Comparison of ENCODE assay signal across 8 cellular contexts in the genomic region with DNA sequence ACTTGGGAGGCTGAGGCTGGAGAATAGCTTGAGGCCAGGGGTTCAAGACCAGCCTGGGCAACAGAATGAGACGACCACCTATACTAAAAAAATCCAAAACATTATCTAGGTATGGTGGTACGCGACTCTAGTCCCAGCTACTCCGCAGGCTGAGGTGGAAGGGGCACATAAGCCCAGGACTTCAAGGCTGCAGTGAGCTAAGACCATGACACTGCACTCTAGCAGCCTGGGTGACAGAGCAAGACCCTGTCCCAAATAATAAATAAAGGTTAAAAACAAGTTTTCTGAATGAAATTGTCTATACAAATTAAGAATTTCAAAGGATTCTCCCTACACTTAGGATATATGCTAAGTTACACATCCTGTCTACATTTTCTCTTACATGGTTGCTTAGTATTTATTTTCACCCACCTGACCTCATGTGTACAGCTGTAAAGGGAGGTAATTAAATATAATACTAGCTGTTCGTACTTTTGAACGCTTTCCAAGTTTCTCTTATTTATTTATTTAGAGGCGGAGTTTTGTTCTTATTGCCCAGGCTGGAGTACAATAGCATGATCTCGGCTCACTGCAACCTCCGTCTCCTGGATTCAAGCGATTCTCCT. TPM values are rescaled to one million over a fixed set of nuclear protein-coding genes. Genes with fewer than 3 reads are reported as not detected.
DNase-seq lines count a peak whose midpoint lies in the region; ATAC-seq, FAIRE-seq and TF ChIP-seq lines count a peak whose summit lies in the region.

No MANE protein-coding gene starts in this region.

- H3K9me1 ChIP-seq in endothelial cell of umbilical vein (replicated peaks; ENCODE audit: control insufficient read depth, extremely low read depth, insufficient read depth, low read length), result no peaks in the 10 kb centered on the region

- no peak overlapping the region for H3K23ac ChIP-seq in trophoblast cell (ENCODE audit: low read length)

- TF ChIP-seq POLR2A in HCT116 (IDR thresholded peaks at IDR 0.05; ENCODE audit: borderline replicate concordance, extremely low read depth, insufficient read depth, insufficient read length), result no peak
- TF ChIP-seq POLR2A in endothelial cell of umbilical vein (IDR thresholded peaks at IDR 0.05; ENCODE audit: low read depth, low read length), result no peak

- peak overlapping the region; percentile 88 for H3K4me2 ChIP-seq in HCT116 (ENCODE audit: low read length)
- peak overlapping the region; percentile 93 for H3K4me2 ChIP-seq in endothelial cell of umbilical vein (ENCODE audit: insufficient read depth, low read length)
- H3K4me2 ChIP-seq in trophoblast cell (ENCODE audit: low read length), result no peak overlapping the region

- POLR2A ChIA-PET in HCT116 (lab: Charles Lee) (interaction anchor here (0.6 kb wide), 1 partner anchor 13 kb away, joined by 3 read pairs; no protein-coding TSS in a partner anchor), endothelial cell of umbilical vein (lab: Charles Lee) (interaction anchor here (1.0 kb wide), 2 partner anchors 20 to 45 kb away, joined by 3 to 4 read pairs; no protein-coding TSS in a partner anchor)

- H4K12ac ChIP-seq in trophoblast cell (ENCODE audit: low read depth, low read length), result no peak overlapping the region

- no peaks in the 10 kb centered on the region for H3K36me3 ChIP-seq in HCT116 (ENCODE audit: control insufficient read depth in 1 of 2, insufficient read depth in 2 of 2, low read length in 2 of 2)
- no peaks in the 10 kb centered on the region for H3K36me3 ChIP-seq in endothelial cell of umbilical vein (ENCODE audit: control insufficient read depth in 2 of 2, extremely low read depth in 1 of 2, insufficient read depth in 2 of 2, low read length in 2 of 2)
- no peaks in the 10 kb centered on the region for H3K36me3 ChIP-seq in trophoblast cell (ENCODE audit: control insufficient read depth in 1 of 2, insufficient read depth in 2 of 2, low read length in 2 of 2)

- TF ChIP-seq CTCF in HCT116 (IDR thresholded peaks at IDR 0.05 in 2 of 3, conservative IDR thresholded peaks at IDR 0.05 in 1 of 3; ENCODE audit: borderline replicate concordance in 1 of 3, insufficient read depth in 1 of 3, low read depth in 2 of 3, low read length in 2 of 3) (no peak), endothelial cell of umbilical vein (IDR thresholded peaks at IDR 0.05; ENCODE audit: extremely low read depth in 1 of 2, insufficient read depth in 1 of 2, low read depth in 1 of 2, low read length in 2 of 2) (no peak), retinal pigment epithelial cell (conservative IDR thresholded peaks at IDR 0.05; ENCODE audit: low read depth, low read length) (no peak)

- H2BK5ac ChIP-seq in trophoblast cell (ENCODE audit: low read depth, low read length, poor library complexity), result no peak overlapping the region

- peak; percentile 37 for FAIRE-seq in endothelial cell of umbilical vein (lab: Jason Lieb, UNC)

- no peak for DNase-seq in HCT116 (ENCODE audit: low read depth, low spot score)
- peak; percentile 74 for DNase-seq in NCI-H748 treated with DMSO at 0.1 percent for 48 hours (lab: John Stamatoyannopoulos, UW)
- peak; percentile 51 for DNase-seq in endothelial cell of umbilical vein (ENCODE audit: low read depth, low spot score)
- no peak for DNase-seq in retinal pigment epithelial cell (ENCODE audit: low read depth)
- DNase-seq in activated CD8-positive, alpha-beta memory T cell treated with anti-CD3 and anti-CD28 coated beads, Interleukin-2, amount 50 U/mL, for 4 hours, result no peak
- DNase-seq in trophoblast cell, result no peak

- no peak overlapping the region for H2BK12ac ChIP-seq in trophoblast cell (ENCODE audit: low read length)

- H3K4me1 ChIP-seq in HCT116 (ENCODE audit: control insufficient read depth in 1 of 2, insufficient read depth in 2 of 2, low read length in 2 of 2) (peaks cover 4 to 13% of the 10 kb centered on the region in 2 experiments; a peak in 3 of 4 replicates), endothelial cell of umbilical vein (ENCODE audit: control insufficient read depth, extremely low read depth, insufficient read depth, low read length) (peaks cover 24% of the 10 kb centered on the region), trophoblast cell (ENCODE audit: control insufficient read depth in 1 of 2, insufficient read depth in 2 of 2, low read length in 2 of 2) (peaks cover 0 to 3% of the 10 kb centered on the region in 2 experiments)

- H3K79me2 ChIP-seq in HCT116 (ENCODE audit: insufficient read depth, low read length) (peaks cover 22% of the 10 kb centered on the region), endothelial cell of umbilical vein (ENCODE audit: control insufficient read depth, insufficient read depth, low read length) (peaks cover 16% of the 10 kb centered on the region), trophoblast cell (ENCODE audit: control insufficient read depth, insufficient read depth, low read length, poor library complexity) (peaks cover 5% of the 10 kb centered on the region)

- no peak overlapping the region for H3K14ac ChIP-seq in trophoblast cell (ENCODE audit: low read length)

- no peak overlapping the region for H2BK120ac ChIP-seq in trophoblast cell (ENCODE audit: insufficient read depth, low read length, poor library complexity)

- no peak overlapping the region for H4K8ac ChIP-seq in trophoblast cell (ENCODE audit: low read depth, low read length)

- no peak for TF ChIP-seq RAD21 in HCT116 (IDR thresholded peaks at IDR 0.05; ENCODE audit: low read depth)

- CTCF ChIA-PET in HCT116 (lab: Charles Lee), result interaction anchor here (1.2 kb wide), 1 partner anchor 45 kb away, joined by 3 read pairs; no protein-coding TSS in a partner anchor
- CTCF ChIA-PET in endothelial cell of umbilical vein (lab: Charles Lee), result interaction anchor here (1.1 to 5.5 kb wide), 3 partner anchors 22 to 48 kb away, joined by 3 to 35 read pairs (median 16); a partner anchor contains a TSS

- ATAC-seq in HCT116 (no peak), GM18861 (IDR thresholded peaks at IDR 0.05; ENCODE audit: unreplicated experiment) (no peak), HG03039 (IDR thresholded peaks at IDR 0.05; ENCODE audit: unreplicated experiment) (no peak)

- H3K9me2 ChIP-seq in HCT116 (ENCODE audit: insufficient read depth), result no peaks in the 10 kb centered on the region

- no peak overlapping the region for H3K18ac ChIP-seq in trophoblast cell (ENCODE audit: low read length)

- RAD21 ChIA-PET in HCT116 (lab: Charles Lee; ENCODE audit: low non-redundant PET in 1 of 2, low total read pairs in 2 of 2, uncharacterized antibody in 2 of 2, unreplicated experiment in 2 of 2), result no interaction called here

- H2AFZ ChIP-seq in HCT116 (ENCODE audit: low read depth, low read length, poor library complexity, severe bottlenecking) (no peak overlapping the region), endothelial cell of umbilical vein (ENCODE audit: low read depth, low read length) (peak overlapping the region; percentile 79), trophoblast cell (ENCODE audit: insufficient read depth, low read length, poor library complexity) (no peak overlapping the region)

- H2AK5ac ChIP-seq in trophoblast cell (ENCODE audit: low read length), result no peak overlapping the region

- dilution Hi-C loops in endothelial cell of umbilical vein (cut with MboI; ENCODE audit: extremely low pct_ligation_motif_present, low sequenced_read_pairs), result no loop called here

- WGBS in trophoblast cell (ENCODE audit: extremely low coverage, insufficient coverage, insufficient read length), result no CpG with 5 or more reads among the region's 10 CpGs

- H3K27me3 ChIP-seq in HCT116 (ENCODE audit: insufficient read depth, low read length), result no peaks in the 10 kb centered on the region
- H3K27me3 ChIP-seq in endothelial cell of umbilical vein (ENCODE audit: control insufficient read depth in 2 of 2, insufficient read depth in 2 of 2, low read length in 2 of 2), result no peaks in the 10 kb centered on the region
- H3K27me3 ChIP-seq in trophoblast cell (ENCODE audit: insufficient read depth, low read length), result no peaks in the 10 kb centered on the region

- H3K9me3 ChIP-seq in HCT116 (ENCODE audit: control insufficient read depth in 1 of 2, insufficient read depth in 1 of 2, low read depth in 1 of 2, low read length in 2 of 2), result no peaks in the 10 kb centered on the region
- no peaks in the 10 kb centered on the region for H3K9me3 ChIP-seq in endothelial cell of umbilical vein (replicated peaks; ENCODE audit: control insufficient read depth, insufficient read depth, low read length)
- no peaks in the 10 kb centered on the region for H3K9me3 ChIP-seq in trophoblast cell (ENCODE audit: insufficient read depth, low read depth, low read length)

- intact Hi-C loops in HCT116 (cut with micrococcal nuclease) (no loop called here), endothelial cell of umbilical vein (cut with micrococcal nuclease) (loop anchor here (1.0 kb wide), 1 partner anchor 75 kb away; a partner anchor contains a TSS)

- no peak overlapping the region for H4K91ac ChIP-seq in trophoblast cell (ENCODE audit: low read depth, low read length)

- H3K4me3 ChIP-seq in HCT116 (replicated peaks in 1 of 2; ENCODE audit: low read depth in 1 of 2, low read length in 2 of 2) (peak overlapping the region; percentile 65 to 72), endothelial cell of umbilical vein (replicated peaks in 1 of 3; ENCODE audit: insufficient read depth in 1 of 3, low read depth in 1 of 3, low read length in 3 of 3) (peak overlapping the region; percentile 66 to 87 (median 79)), retinal pigment epithelial cell (ENCODE audit: low read length) (peak overlapping the region; percentile 81), trophoblast cell (ENCODE audit: low read depth, low read length) (no peak overlapping the region)

- peak overlapping the region; percentile 83 for H3K9ac ChIP-seq in HCT116 (ENCODE audit: low read length)
- H3K9ac ChIP-seq in endothelial cell of umbilical vein (replicated peaks; ENCODE audit: extremely low read depth, insufficient read depth, low read length), result peak overlapping the region; percentile 82
- no peak overlapping the region for H3K9ac ChIP-seq in trophoblast cell (ENCODE audit: low read length)

- H4K20me1 ChIP-seq in HCT116 (ENCODE audit: insufficient read depth) (no peaks in the 10 kb centered on the region), endothelial cell of umbilical vein (replicated peaks; ENCODE audit: control insufficient read depth, extremely low read depth, insufficient read depth, low read length) (no peaks in the 10 kb centered on the region)

- H3K27ac ChIP-seq in HCT116 (ENCODE audit: low read depth, low read length), result peak overlapping the region; percentile 84
- peak overlapping the region; percentile 56 for H3K27ac ChIP-seq in endothelial cell of umbilical vein (ENCODE audit: insufficient read depth, low read depth, low read length)
- H3K27ac ChIP-seq in trophoblast cell (ENCODE audit: low read depth, low read length), result no peak overlapping the region

- H3K79me1 ChIP-seq in trophoblast cell (ENCODE audit: low read length), result peaks cover 4% of the 10 kb centered on the region

- H3K4ac ChIP-seq in trophoblast cell (ENCODE audit: low read depth, low read length), result no peak overlapping the region

- BruUV-seq in HCT116 (replicated peaks; lab: Mats Ljungman, UMichigan) (no TSS peak), endothelial cell of umbilical vein (replicated peaks; lab: Mats Ljungman, UMichigan) (no TSS peak)

RNA-seq across cellular contexts. Expression of a gene that starts 1.6 kb away (rescaled TPM):
- total RNA-seq in HCT116 (2021; ENCODE audit: unreplicated experiment) (29.2 TPM), endothelial cell of umbilical vein (27.0 and 28.9 TPM in 2 replicates)
- 18.9 and 19.8 TPM in 2 replicates for polyA plus RNA-seq in HCT116 (2012)
- 12.2 and 13.3 TPM in 2 replicates for polyA plus RNA-seq in endothelial cell of umbilical vein
- 17.4 and 20.2 TPM in 2 replicates for polyA plus RNA-seq in endothelial cell of umbilical vein (2011; cell fraction: cytosol; rRNA removed)
- 16.2 and 17.8 TPM in 2 replicates for polyA plus RNA-seq in endothelial cell of umbilical vein (2011; cell fraction: nucleus; rRNA removed)
- 20.2 and 20.7 TPM in 2 replicates for polyA plus RNA-seq in endothelial cell of umbilical vein (2012)
- 42.0 and 79.3 TPM in 2 replicates for polyA minus RNA-seq in endothelial cell of umbilical vein
- polyA minus RNA-seq in endothelial cell of umbilical vein (2011; cell fraction: cytosol; rRNA and poly(A)+ RNA removed), result 1.2 TPM
- 12.0 and 12.2 TPM in 2 replicates for polyA minus RNA-seq in endothelial cell of umbilical vein (2011; cell fraction: nucleus; rRNA and poly(A)+ RNA removed)
- 8.9 and 9.3 TPM in 2 replicates for polyA plus RNA-seq in trophoblast cell (2013)

RNA-seq across cellular contexts. Expression of a gene that starts 48.1 kb away (rescaled TPM):
- total RNA-seq in HCT116 (2021; ENCODE audit: unreplicated experiment) (17.6 TPM), endothelial cell of umbilical vein (27.0 and 28.7 TPM in 2 replicates)
- polyA plus RNA-seq in HCT116 (2012), result 22.5 and 24.1 TPM in 2 replicates
- 17.4 and 18.9 TPM in 2 replicates for polyA plus RNA-seq in endothelial cell of umbilical vein
- polyA plus RNA-seq in endothelial cell of umbilical vein (2011; cell fraction: cytosol; rRNA removed), result 20.0 and 21.9 TPM in 2 replicates
- polyA plus RNA-seq in endothelial cell of umbilical vein (2011; cell fraction: nucleus; rRNA removed), result 64.1 and 70.9 TPM in 2 replicates
- polyA plus RNA-seq in endothelial cell of umbilical vein (2012), result 16.7 and 21.1 TPM in 2 replicates
- 29.5 and 32.7 TPM in 2 replicates for polyA minus RNA-seq in endothelial cell of umbilical vein
- polyA minus RNA-seq in endothelial cell of umbilical vein (2011; cell fraction: cytosol; rRNA and poly(A)+ RNA removed), result 4.8 TPM
- polyA minus RNA-seq in endothelial cell of umbilical vein (2011; cell fraction: nucleus; rRNA and poly(A)+ RNA removed), result 91.8 and 101 TPM in 2 replicates
- 50.5 and 57.4 TPM in 2 replicates for polyA plus RNA-seq in trophoblast cell (2013)

Comparison
In these comparisons a context has a peak if more than half of its experiments do, and no peak if none do; other contexts are left out.
1. DNase-seq: peak in NCI-H748 treated with DMSO at 0.1 percent for 48 hours (single experiment) and endothelial cell of umbilical vein (single experiment); none in HCT116 (single experiment), retinal pigment epithelial cell (single experiment), activated CD8-positive, alpha-beta memory T cell treated with anti-CD3 and anti-CD28 coated beads, Interleukin-2, amount 50 U/mL, for 4 hours (single experiment) and trophoblast cell (0 of 2).